Comparison of ENCODE assay signal across 20 cellular contexts in genomic region chr20:13416531-13416930, GRCh38.
DNase-seq lines count a peak whose midpoint lies in the region; ATAC-seq, FAIRE-seq and TF ChIP-seq lines count a peak whose summit lies in the region.
"Had no signal": no experiment of that assay in that cellular context is flagged by ENCODE, and none has a peak within 500 bp of the region (broad histone marks: within the 10 kb centered on the region; RNA-seq: fewer than 3 reads in every experiment).

No MANE protein-coding gene starts in this region.

- H3K9ac ChIP-seq in H1 (replicated peaks in 1 of 4; ENCODE audit: extremely low read depth in 1 of 4, low read depth in 3 of 4, low read length in 3 of 4) = no peak overlapping the region
- H3K9ac ChIP-seq: BLaER1 treated with 17β-estradiol and CSF1 and Interleukin-3, amounts not matched to agents 10 nM and 100 nM had no signal

- POLR2A ChIA-PET in H1 (lab: Charles Lee; ENCODE audit: partially characterized antibody) = no interaction called here
- POLR2A ChIA-PET in HEK293T (lab: Yijun Ruan, JAX) = no interaction called here

- H3K9me3 ChIP-seq in H1 (ENCODE audit: insufficient read depth in 2 of 2, low read depth in 1 of 2, low read length in 1 of 2) = no peaks in the 10 kb centered on the region
- H3K9me3 ChIP-seq: BLaER1 treated with 17β-estradiol and CSF1 and Interleukin-3, amounts not matched to agents 10 nM and 100 nM; Caco-2 had no signal

- H3K27ac ChIP-seq in H1 (ENCODE audit: low read depth, low read length) = no peak overlapping the region
- H3K27ac ChIP-seq: BLaER1 treated with 17β-estradiol and CSF1 and Interleukin-3, amounts not matched to agents 10 nM and 100 nM; C4-2B had no signal

- H2BK20ac ChIP-seq in H1 (ENCODE audit: low read length) = no peak overlapping the region

- no peaks in the 10 kb centered on the region for H4K20me1 ChIP-seq in H1 (replicated peaks in 1 of 2; ENCODE audit: control insufficient read depth in 1 of 2, insufficient read depth in 2 of 2, low read length in 2 of 2)
- H4K20me1 ChIP-seq: BLaER1 treated with 17β-estradiol and CSF1 and Interleukin-3, amounts not matched to agents 10 nM and 100 nM had no signal

- H3K18ac ChIP-seq in H1 (ENCODE audit: extremely low read depth, low read length) = 0 out of 2 replicates have a peak overlapping the region, but pooled peaks have one; percentile 52

- H3K27me3 ChIP-seq in H1 (replicated peaks in 1 of 4; ENCODE audit: control insufficient read depth in 3 of 4, extremely low read depth in 1 of 4, insufficient read depth in 3 of 4, low read length in 3 of 4) = no peaks in the 10 kb centered on the region
- H3K27me3 ChIP-seq: BLaER1 treated with 17β-estradiol and CSF1 and Interleukin-3, amounts not matched to agents 10 nM and 100 nM had no signal

- no peak overlapping the region for H2AFZ ChIP-seq in H1 (ENCODE audit: low read length)

- H3K4me3 ChIP-seq in H1 (ENCODE audit: extremely low read depth in 1 of 4, insufficient read depth in 2 of 4, low read depth in 3 of 4, low read length in 4 of 4) = no peak overlapping the region
- H3K4me3 ChIP-seq: BLaER1 treated with 17β-estradiol and CSF1 and Interleukin-3, amounts not matched to agents 10 nM and 100 nM had no signal

- no peaks in the 10 kb centered on the region for H3K79me2 ChIP-seq in H1 (ENCODE audit: control insufficient read depth in 1 of 2, insufficient read depth in 2 of 2, low read length in 2 of 2)

- H3K36me3 ChIP-seq in H1 (ENCODE audit: control insufficient read depth in 2 of 4, insufficient read depth in 4 of 4, low read length in 3 of 4) = no peaks in the 10 kb centered on the region

- CTCF ChIA-PET in H1 (lab: Charles Lee; ENCODE audit: partially characterized antibody) (interaction anchor here (2.4 kb wide), 1 partner anchor 130 kb away, joined by 9 read pairs; no protein-coding TSS in a partner anchor), HEK293T (lab: Yijun Ruan, JAX) (no interaction called here)

- TF ChIP-seq POLR2A in H1 (IDR thresholded peaks at IDR 0.05; ENCODE audit: control extremely low read depth in 1 of 2, low read depth in 2 of 2, low read length in 2 of 2) = no peak

- no peak overlapping the region for H4K5ac ChIP-seq in H1 (ENCODE audit: insufficient read length, low read depth, low read length)

- H3K4ac ChIP-seq in H1 (replicated peaks; ENCODE audit: insufficient read length, low read depth, low read length) = no peak overlapping the region

- no peak overlapping the region for H3K14ac ChIP-seq in H1 (ENCODE audit: insufficient read length)

- DNase-seq in H1 (ENCODE audit: low read depth in 1 of 2, low spot score in 2 of 2) = no peak
- DNase-seq in left kidney (ENCODE audit: low read depth, low spot score) = peak; percentile 12
- DNase-seq in left cardiac atrium = no peak
- no peak for DNase-seq in NK-92 (lab: John Stamatoyannopoulos, UW; ENCODE audit: unreplicated experiment)
- no peak for DNase-seq in HEK293T (ENCODE audit: extremely low spot score)
- DNase-seq: 8988T; AML-193; Caco-2; Calu3; CD4-positive, alpha-beta T cell; CD8-positive, alpha-beta T cell; DMS79 treated with DMSO at 0.1 percent for 48 hours; GF-D8 had no signal

- H3K23me2 ChIP-seq in H1 (ENCODE audit: low read depth, low read length) = no peaks in the 10 kb centered on the region; the same call in 1 of the 2 replicates

- 0 out of 2 replicates have a peak overlapping the region, but pooled peaks have one; percentile 12 for H2BK5ac ChIP-seq in H1 (ENCODE audit: low read depth, low read length)

- H2BK15ac ChIP-seq in H1 (ENCODE audit: low read length) = peak overlapping the region; percentile 24; the same call in 1 of the 2 replicates

- H3K23ac ChIP-seq in H1 (ENCODE audit: insufficient read length) = no peak overlapping the region

- H3K56ac ChIP-seq in H1 (replicated peaks; ENCODE audit: insufficient read length, low read depth, low read length) = no peak overlapping the region

- no peak overlapping the region; the same call in 1 of the 2 replicates for H2BK12ac ChIP-seq in H1 (ENCODE audit: low read depth, low read length)

- no peak overlapping the region for H3K4me2 ChIP-seq in H1 (ENCODE audit: insufficient read depth in 1 of 2, low read depth in 2 of 2, low read length in 2 of 2)
- H3K4me2 ChIP-seq: BLaER1 treated with 17β-estradiol and CSF1 and Interleukin-3, amounts not matched to agents 10 nM and 100 nM had no signal

- peaks cover 4 to 7% (median 6%) of the 10 kb centered on the region in 4 experiments; a peak in 5 of 7 replicates for H3K4me1 ChIP-seq in H1 (replicated peaks in 1 of 4; ENCODE audit: control insufficient read depth in 3 of 4, insufficient read depth in 4 of 4, low read length in 3 of 4)

- no peak overlapping the region for H2AK5ac ChIP-seq in H1 (ENCODE audit: low read depth, low read length)

- WGBS in H1 (ENCODE audit: extremely low coverage in 1 of 2, insufficient coverage in 1 of 2, insufficient read length in 1 of 2, insufficient replicate concordance in 2 of 2, low coverage in 1 of 2, low lambda C conversion rate in 2 of 2, missing lambda C conversion rate in 1 of 2), 2 experiments = 98% methylated on average over 3 of the region's 3 CpGs; no CpG with 5 or more reads in 1 of the 2 experiments

- no peak for TF ChIP-seq CTCF in H1 (IDR thresholded peaks at IDR 0.05; ENCODE audit: control extremely low read depth in 1 of 3, insufficient read depth in 1 of 3, low read depth in 1 of 3, low read length in 3 of 3)

- FAIRE-seq in H1 (lab: Jason Lieb, UNC) = no peak
- FAIRE-seq: A204.1, D721Med, G401.6, GM12891, GM19239 had no signal

- no peak for ATAC-seq in left cardiac atrium
- ATAC-seq: CD8-positive, alpha-beta T cell had no signal

- intact Hi-C loops in left cardiac atrium (cut with DNase I) = no loop called here

- no peak overlapping the region for H4K91ac ChIP-seq in H1 (replicated peaks; ENCODE audit: insufficient read length, low read length)

- no peak overlapping the region for H4K8ac ChIP-seq in H1 (ENCODE audit: extremely low read depth, insufficient read depth, low read length)

- TF ChIP-seq RAD21 in H1 (IDR thresholded peaks at IDR 0.05 in 1 of 2, conservative IDR thresholded peaks at IDR 0.05 in 1 of 2; ENCODE audit: low read depth in 2 of 2, low read length in 2 of 2) = no peak

- TF ChIP-seq EP300 in H1 (IDR thresholded peaks at IDR 0.05; ENCODE audit: borderline replicate concordance in 1 of 2, low read depth in 2 of 2, low read length in 2 of 2) = no peak

- no peak overlapping the region for H2BK120ac ChIP-seq in H1 (replicated peaks; ENCODE audit: low read depth, low read length)

- no peaks in the 10 kb centered on the region for H3K79me1 ChIP-seq in H1 (ENCODE audit: low read depth, low read length)

TF ChIP-seq in H1, 55 proteins besides CTCF, POLR2A, EP300 and RAD21:
- TF ChIP-seq SAP30 (IDR thresholded peaks at IDR 0.05; ENCODE audit: insufficient read depth, insufficient replicate concordance, low read length) (no peak), ASH2L (IDR thresholded peaks at IDR 0.05; ENCODE audit: low read length) (no peak), SIX5 (IDR thresholded peaks at IDR 0.05; ENCODE audit: low read depth, low read length) (no peak), MAFK (IDR thresholded peaks at IDR 0.05; ENCODE audit: low read depth, low read length) (no peak), FOSL1 (IDR thresholded peaks at IDR 0.05; ENCODE audit: insufficient read depth, low read depth, low read length) (no peak), RBBP5 (IDR thresholded peaks at IDR 0.05; ENCODE audit: borderline replicate concordance, low read depth, low read length) (no peak), SIRT6 (IDR thresholded peaks at IDR 0.05; ENCODE audit: low read length) (no peak), POU5F1 (IDR thresholded peaks at IDR 0.05; ENCODE audit: low read depth, low read length) (no peak), PHF8 (conservative IDR thresholded peaks at IDR 0.05; ENCODE audit: low read depth, low read length) (no peak)

TF ChIP-seq in HEK293T, 16 proteins besides CTCF, POLR2A, EP300 and RAD21:
- TF ChIP-seq FOXM1 (IDR thresholded peaks at IDR 0.05; ENCODE audit: borderline replicate concordance) (no peak), ELF4 (IDR thresholded peaks at IDR 0.05) (no peak), LEF1 (IDR thresholded peaks at IDR 0.05; ENCODE audit: borderline replicate concordance) (no peak), PKNOX1 (IDR thresholded peaks at IDR 0.05) (no peak), BHLHE40 (IDR thresholded peaks at IDR 0.05; ENCODE audit: borderline replicate concordance) (no peak), FOXK2 (IDR thresholded peaks at IDR 0.05) (no peak), CTBP1 (IDR thresholded peaks at IDR 0.05; ENCODE audit: borderline replicate concordance) (no peak)
